ENCODE assay signal across 28 cellular contexts in the genomic region with DNA sequence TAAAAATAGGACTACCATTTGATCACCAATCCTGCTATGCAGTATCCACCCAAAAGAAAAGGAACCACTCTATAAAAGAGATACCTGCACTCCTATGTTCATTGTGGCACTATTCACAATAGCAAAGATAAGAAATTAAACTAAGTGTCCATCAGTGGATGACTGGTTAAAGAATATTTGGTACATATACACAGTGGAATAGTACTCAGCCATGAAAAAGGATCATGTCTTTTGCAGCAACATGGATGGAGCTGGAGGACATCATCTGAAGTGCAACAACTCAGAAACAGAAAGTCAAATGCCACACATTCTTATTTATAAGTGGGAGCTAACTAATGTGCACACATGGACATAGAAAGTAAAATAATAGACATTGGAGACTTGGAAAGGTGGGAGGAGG.
"Had no signal": no experiment of that assay in that cellular context is flagged by ENCODE, and none has a peak within 500 bp of the region (broad histone marks: within the 10 kb centered on the region; RNA-seq: fewer than 3 reads in every experiment).

No MANE protein-coding gene starts in this region.

- H3K4me1 Mint-ChIP-seq: T-cell had no signal

- H3K9me3 Mint-ChIP-seq: IgD-negative memory B cell; T-helper 1 cell treated with Interleukin-12 subunit alpha and Interleukin-12 subunit beta and Interleukin-4 antibody, amounts not matched to agents 30 μg/mL and 1 μg/mL, for 36 hours had no signal

- ATAC-seq: Right ventricle myocardium inferior, SK-N-SH treated with all-trans-retinoic acid at 6 μM for 48 hours, T-cell had no signal

- H3K9me3 ChIP-seq: Peyer's patch, SJCRH30 had no signal

- H3K4me2 ChIP-seq: PC-9 had no signal

- DNase-seq: KBM-7, MV-4-11, NCI-H1092, NCI-H1105 treated with DMSO at 0.1 percent for 48 hours, NCI-H1417 treated with DMSO at 0.1 percent for 48 hours, NCI-H187, NCI-H2029, NCI-H2081 treated with DMSO at 0.1 percent for 48 hours, NCI-H2171, NCI-H226, NCI-H446, NCI-H510A, NCI-H524 treated with DMSO at 0.1 percent for 48 hours, NCI-H69, NCI-H774, OCI-M1, PC-9, Peyer's patch, SHP77 treated with DMSO at 0.1 percent for 48 hours, SJCRH30, SW 1271, T-cell had no signal

- H3K4me1 ChIP-seq: SJCRH30 had no signal

- H2AFZ ChIP-seq: PC-9 had no signal

- H3K4me3 Mint-ChIP-seq: T-cell; T-helper 1 cell treated with Interleukin-12 subunit alpha and Interleukin-12 subunit beta and Interleukin-4 antibody, amounts not matched to agents 30 μg/mL and 1 μg/mL, for 36 hours had no signal

- H3K27me3 ChIP-seq: Peyer's patch, SJCRH30 had no signal

- H3K27ac ChIP-seq: HL-60, PC-9, Peyer's patch, SJCRH30 had no signal

- FAIRE-seq: HTR-8/SVneo had no signal

- H3K27me3 Mint-ChIP-seq: T-cell had no signal

- H3K36me3 ChIP-seq: Peyer's patch, SJCRH30 had no signal

- H3K27ac Mint-ChIP-seq: T-cell; T-helper 1 cell treated with Interleukin-12 subunit alpha and Interleukin-12 subunit beta and Interleukin-4 antibody, amounts not matched to agents 30 μg/mL and 1 μg/mL, for 36 hours had no signal

- H3K4me3 ChIP-seq: PC-9, Peyer's patch, SJCRH30 had no signal
